In genomic region chr17:50925296-50925891, GRCh38 we compare ENCODE assay signal across 17 cellular contexts.
"Had no signal": no experiment of that assay in that cellular context is flagged by ENCODE, and none has a peak within 500 bp of the region (broad histone marks: within the 10 kb centered on the region; RNA-seq: fewer than 3 reads in every experiment).

No MANE protein-coding gene starts in this region.

- H3K27ac Mint-ChIP-seq: activated naive CD4-positive, alpha-beta T cell treated with anti-CD3 and anti-CD28 coated beads, Interleukin-2, amount 50 U/mL, for 72 hours; stimulated activated naive B cell treated with anti-CD40 and anti-IgM and Interleukin-4, amounts not matched to agents 10 μg/mL and 1 μg/mL and 100 μg/mL, for 72 hours had no signal

- H3K4me3 Mint-ChIP-seq: immature natural killer cell; stimulated activated naive B cell treated with anti-CD40 and anti-IgM and Interleukin-4, amounts not matched to agents 10 μg/mL and 1 μg/mL and 100 μg/mL, for 72 hours had no signal

- ATAC-seq: activated naive CD4-positive, alpha-beta T cell treated with anti-CD3 and anti-CD28 coated beads, Interleukin-2, amount 50 U/mL, for 72 hours; heart right ventricle; naive thymus-derived CD4-positive, alpha-beta T cell; stimulated activated naive B cell treated with anti-CD40 and anti-IgM and Interleukin-4, amounts not matched to agents 10 μg/mL and 1 μg/mL and 100 μg/mL, for 72 hours had no signal

- H3K9me3 ChIP-seq: adrenal gland, esophagus muscularis mucosa, heart right ventricle, sigmoid colon, spleen, thyroid gland had no signal

- H2AFZ ChIP-seq: parathyroid adenoma had no signal

- H3K27me3 ChIP-seq: adrenal gland, esophagus muscularis mucosa, heart right ventricle, sigmoid colon, spleen, thyroid gland had no signal

- H3K36me3 ChIP-seq: adrenal gland, esophagus muscularis mucosa, heart right ventricle, sigmoid colon, spleen, thyroid gland had no signal

- DNase-seq: activated CD4-positive, alpha-beta T cell treated with anti-CD3 and anti-CD28 coated beads, Interleukin-2, amount 50 U/mL, for 4 hours; activated gamma-delta T cell treated with Interleukin-2 at 50 U/mL for 16 hours; adrenal gland; effector CD4-positive, alpha-beta T cell; heart right ventricle; immature natural killer cell; mesenchymal stem cell; naive thymus-derived CD4-positive, alpha-beta T cell; sigmoid colon; spleen; stimulated activated CD4-positive, alpha-beta T cell treated with anti-CD3 and anti-CD28 coated beads, Interleukin-4, amount 100 ng/mL, for 4 hours; stimulated activated naive B cell treated with anti-CD40 and anti-IgM and Interleukin-4, amounts not matched to agents 10 μg/mL and 1 μg/mL and 100 μg/mL, for 72 hours; T-helper 1 cell; thyroid gland had no signal

- H3K4me3 ChIP-seq: adrenal gland, esophagus muscularis mucosa, heart right ventricle, sigmoid colon, spleen, thyroid gland had no signal

- H3K36me3 Mint-ChIP-seq: activated naive CD4-positive, alpha-beta T cell treated with anti-CD3 and anti-CD28 coated beads, Interleukin-2, amount 50 U/mL, for 72 hours; immature natural killer cell; stimulated activated naive B cell treated with anti-CD40 and anti-IgM and Interleukin-4, amounts not matched to agents 10 μg/mL and 1 μg/mL and 100 μg/mL, for 72 hours had no signal

- H3K9ac ChIP-seq: parathyroid adenoma had no signal

- H3K27ac ChIP-seq: adrenal gland, esophagus muscularis mucosa, heart right ventricle, parathyroid adenoma, sigmoid colon, spleen, thyroid gland had no signal

- H3K79me2 ChIP-seq: parathyroid adenoma had no signal

- H3K9me3 Mint-ChIP-seq: activated naive CD4-positive, alpha-beta T cell treated with anti-CD3 and anti-CD28 coated beads, Interleukin-2, amount 50 U/mL, for 72 hours; immature natural killer cell; naive thymus-derived CD4-positive, alpha-beta T cell; stimulated activated naive B cell treated with anti-CD40 and anti-IgM and Interleukin-4, amounts not matched to agents 10 μg/mL and 1 μg/mL and 100 μg/mL, for 72 hours had no signal
